Comparison of ENCODE assay signal across 1 cellular context in the genomic region with DNA sequence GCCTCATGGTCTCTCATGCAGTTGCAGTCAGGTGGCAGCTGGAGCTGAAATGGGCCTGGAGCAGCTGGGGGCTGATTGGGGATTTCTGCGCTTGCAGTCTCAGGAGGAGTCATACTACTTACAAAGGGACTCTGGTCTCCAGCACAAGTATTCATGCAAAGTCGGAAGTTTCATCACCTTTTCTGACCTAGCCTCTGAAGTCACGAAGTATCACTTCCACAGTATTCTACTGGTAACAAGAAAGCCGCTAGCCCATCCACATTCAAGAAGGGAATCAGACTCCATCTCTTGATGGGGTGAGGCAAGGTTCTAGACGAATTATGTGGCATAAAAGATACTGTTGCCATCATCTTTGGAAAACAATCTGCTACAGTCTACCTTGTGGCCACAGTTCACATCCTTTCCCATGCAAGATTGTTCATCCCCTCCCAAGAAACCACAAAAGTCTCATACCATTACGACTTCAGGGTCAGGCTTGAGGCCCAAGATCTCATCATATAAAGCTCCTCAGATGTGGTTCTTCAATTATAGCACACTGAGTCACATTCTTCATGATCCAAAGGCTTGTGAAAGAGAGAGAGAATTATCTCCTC.
A peak's percentile ranks its signal among the peaks of the same experiment; 100 is the strongest.
TF ChIP-seq lines count a peak whose summit lies in the region.

No MANE protein-coding gene starts in this region.

TF ChIP-seq in GM12878, 131 proteins besides CTCF, POLR2A, EP300 and RAD21 (continued from another document and continues in another):
- TF ChIP-seq ATF2 (IDR thresholded peaks at IDR 0.05; ENCODE audit: low read length) (peak; percentile 87), CBX3 (IDR thresholded peaks at IDR 0.05; ENCODE audit: borderline replicate concordance, low read depth) (no peak), SMARCA5 (IDR thresholded peaks at IDR 0.05) (no peak), BHLHE40 (IDR thresholded peaks at IDR 0.05; ENCODE audit: borderline replicate concordance in 1 of 2, low read depth in 2 of 2, low read length in 1 of 2) (peak in 1 of 2 experiments; percentile 33; a peak in 1 of 4 replicates), SKIL (IDR thresholded peaks at IDR 0.05; ENCODE audit: low read depth, poor library complexity, severe bottlenecking) (no peak), SMAD5 (IDR thresholded peaks at IDR 0.05; ENCODE audit: low read depth) (no peak), BACH1 (IDR thresholded peaks at IDR 0.05; ENCODE audit: borderline replicate concordance) (no peak), EGR1 (IDR thresholded peaks at IDR 0.05; ENCODE audit: borderline replicate concordance in 1 of 2, low read depth in 2 of 2, low read length in 2 of 2) (no peak), SIX5 (IDR thresholded peaks at IDR 0.05; ENCODE audit: low read depth, low read length, severe bottlenecking) (no peak), POLR2AphosphoS2 (IDR thresholded peaks at IDR 0.05; ENCODE audit: low read depth, low read length) (no peak), ATF7 (IDR thresholded peaks at IDR 0.05; ENCODE audit: low read depth) (peak; percentile 78), NKRF (conservative IDR thresholded peaks at IDR 0.05) (no peak), ELK1 (IDR thresholded peaks at IDR 0.05; ENCODE audit: low read depth, low read length) (no peak), KDM1A (IDR thresholded peaks at IDR 0.05; ENCODE audit: borderline replicate concordance) (no peak), RELA (IDR thresholded peaks at IDR 0.05; ENCODE audit: borderline replicate concordance, partially characterized antibody) (no peak), ZZZ3 (IDR thresholded peaks at IDR 0.05; ENCODE audit: control insufficient read depth, insufficient read length, low read depth) (no peak), CUX1 (IDR thresholded peaks at IDR 0.05; ENCODE audit: insufficient replicate concordance, low read depth, low read length) (no peak), POU2F2 (IDR thresholded peaks at IDR 0.05; ENCODE audit: borderline replicate concordance, low read depth, low read length) (peak; percentile 17; the same call in 1 of the 3 replicates), MLLT1 (IDR thresholded peaks at IDR 0.05) (no peak), NBN (IDR thresholded peaks at IDR 0.05) (peak; percentile 74; the same call in 1 of the 2 replicates), EZH2 (IDR thresholded peaks at IDR 0.05; ENCODE audit: borderline replicate concordance, control insufficient read depth, low read depth, low read length) (no peak), PBX3 (IDR thresholded peaks at IDR 0.05; ENCODE audit: insufficient replicate concordance, low read depth, low read length) (no peak), CHD4 (IDR thresholded peaks at IDR 0.05) (no peak), LARP7 (IDR thresholded peaks at IDR 0.05) (no peak), ZNF274 (IDR thresholded peaks at IDR 0.05; ENCODE audit: insufficient read depth, insufficient read length) (no peak), DPF2 (IDR thresholded peaks at IDR 0.05) (peak; percentile 58; the same call in 1 of the 2 replicates), NFXL1 (IDR thresholded peaks at IDR 0.05; ENCODE audit: borderline replicate concordance) (no peak), SPI1 (IDR thresholded peaks at IDR 0.05; ENCODE audit: borderline replicate concordance, insufficient read depth, low read depth, low read length) (peak; percentile 78), MEF2A (IDR thresholded peaks at IDR 0.05; ENCODE audit: insufficient read depth, low read depth, low read length) (peak; percentile 52; the same call in 1 of the 2 replicates), EED (IDR thresholded peaks at IDR 0.05; ENCODE audit: low read depth) (peak; percentile 97), HDGF (IDR thresholded peaks at IDR 0.05) (no peak), FOS (IDR thresholded peaks at IDR 0.05; ENCODE audit: borderline replicate concordance, extremely low read depth, insufficient read length) (no peak), YBX1 (IDR thresholded peaks at IDR 0.05) (no peak), HDAC2 (IDR thresholded peaks at IDR 0.05) (no peak), ETV6 (conservative IDR thresholded peaks at IDR 0.05 in 1 of 2, IDR thresholded peaks at IDR 0.05 in 1 of 2; ENCODE audit: borderline replicate concordance in 1 of 2, low read depth in 1 of 2) (peak in 1 of 2 experiments; percentile 51; a peak in 1 of 4 replicates)
- TF ChIP-seq, protein P1, sequence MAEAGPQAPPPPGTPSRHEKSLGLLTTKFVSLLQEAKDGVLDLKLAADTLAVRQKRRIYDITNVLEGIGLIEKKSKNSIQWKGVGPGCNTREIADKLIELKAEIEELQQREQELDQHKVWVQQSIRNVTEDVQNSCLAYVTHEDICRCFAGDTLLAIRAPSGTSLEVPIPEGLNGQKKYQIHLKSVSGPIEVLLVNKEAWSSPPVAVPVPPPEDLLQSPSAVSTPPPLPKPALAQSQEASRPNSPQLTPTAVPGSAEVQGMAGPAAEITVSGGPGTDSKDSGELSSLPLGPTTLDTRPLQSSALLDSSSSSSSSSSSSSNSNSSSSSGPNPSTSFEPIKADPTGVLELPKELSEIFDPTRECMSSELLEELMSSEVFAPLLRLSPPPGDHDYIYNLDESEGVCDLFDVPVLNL (IDR thresholded peaks at IDR 0.05; ENCODE audit: low read depth, low read length): no peak
- TF ChIP-seq, protein P2, sequence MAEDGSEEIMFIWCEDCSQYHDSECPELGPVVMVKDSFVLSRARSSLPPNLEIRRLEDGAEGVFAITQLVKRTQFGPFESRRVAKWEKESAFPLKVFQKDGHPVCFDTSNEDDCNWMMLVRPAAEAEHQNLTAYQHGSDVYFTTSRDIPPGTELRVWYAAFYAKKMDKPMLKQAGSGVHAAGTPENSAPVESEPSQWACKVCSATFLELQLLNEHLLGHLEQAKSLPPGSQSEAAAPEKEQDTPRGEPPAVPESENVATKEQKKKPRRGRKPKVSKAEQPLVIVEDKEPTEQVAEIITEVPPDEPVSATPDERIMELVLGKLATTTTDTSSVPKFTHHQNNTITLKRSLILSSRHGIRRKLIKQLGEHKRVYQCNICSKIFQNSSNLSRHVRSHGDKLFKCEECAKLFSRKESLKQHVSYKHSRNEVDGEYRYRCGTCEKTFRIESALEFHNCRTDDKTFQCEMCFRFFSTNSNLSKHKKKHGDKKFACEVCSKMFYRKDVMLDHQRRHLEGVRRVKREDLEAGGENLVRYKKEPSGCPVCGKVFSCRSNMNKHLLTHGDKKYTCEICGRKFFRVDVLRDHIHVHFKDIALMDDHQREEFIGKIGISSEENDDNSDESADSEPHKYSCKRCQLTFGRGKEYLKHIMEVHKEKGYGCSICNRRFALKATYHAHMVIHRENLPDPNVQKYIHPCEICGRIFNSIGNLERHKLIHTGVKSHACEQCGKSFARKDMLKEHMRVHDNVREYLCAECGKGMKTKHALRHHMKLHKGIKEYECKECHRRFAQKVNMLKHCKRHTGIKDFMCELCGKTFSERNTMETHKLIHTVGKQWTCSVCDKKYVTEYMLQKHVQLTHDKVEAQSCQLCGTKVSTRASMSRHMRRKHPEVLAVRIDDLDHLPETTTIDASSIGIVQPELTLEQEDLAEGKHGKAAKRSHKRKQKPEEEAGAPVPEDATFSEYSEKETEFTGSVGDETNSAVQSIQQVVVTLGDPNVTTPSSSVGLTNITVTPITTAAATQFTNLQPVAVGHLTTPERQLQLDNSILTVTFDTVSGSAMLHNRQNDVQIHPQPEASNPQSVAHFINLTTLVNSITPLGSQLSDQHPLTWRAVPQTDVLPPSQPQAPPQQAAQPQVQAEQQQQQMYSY (CRISPR knock-in tag; IDR thresholded peaks at IDR 0.05): no peak
